8 cellular contexts compared by ENCODE assay signal in genomic region chr19:12965017-12965811, GRCh38. TPM values are rescaled to one million over a fixed set of nuclear protein-coding genes. Genes with fewer than 3 reads are reported as not detected.
DNase-seq lines count a peak whose midpoint lies in the region; ATAC-seq and TF ChIP-seq lines count a peak whose summit lies in the region.

No MANE protein-coding gene starts in this region.

- H3K9me3 Mint-ChIP-seq in activated T-helper 17 cell treated with anti-CD3 and anti-CD28 coated beads, Interleukin-2, amount 50 U/mL, for 72 hours: no peaks in the 10 kb centered on the region
- peaks cover 13% of the 10 kb centered on the region for H3K9me3 Mint-ChIP-seq in nephron progenitor cell

- peak overlapping the region; percentile 63 for H3K4me3 ChIP-seq in AG04449 (ENCODE audit: low read depth, low read length)
- peak overlapping the region; percentile 63 for H3K4me3 ChIP-seq in fibroblast of pulmonary artery (replicated peaks; ENCODE audit: low read depth, low read length)

- no peak for DNase-seq in AG04449 (ENCODE audit: low read depth, low spot score)
- peak; percentile 90 for DNase-seq in KBM-7
- peak; percentile 65 for DNase-seq in RPMI7951 (ENCODE audit: low read depth)
- DNase-seq in fibroblast of pulmonary artery (ENCODE audit: low read depth): peak; percentile 75
- peak; percentile 92 for DNase-seq in nephron progenitor cell
- DNase-seq in stimulated activated naive CD8-positive, alpha-beta T cell treated with anti-CD3 and anti-CD28 coated beads, Interleukin-15, Interleukin-2, amounts not matched to agents 100 U/mL and 50 U/mL, for 24 hours: peak; percentile 91

- in situ Hi-C loops in KBM-7 (cut with MboI; ENCODE audit: low pct_unique_long_range_greater_than_20kb, low sequenced_read_pairs): no loop called here

- peak overlapping the region; percentile 99 for H3K4me3 Mint-ChIP-seq in activated T-helper 17 cell treated with anti-CD3 and anti-CD28 coated beads, Interleukin-2, amount 50 U/mL, for 72 hours
- peak overlapping the region; percentile 80 for H3K4me3 Mint-ChIP-seq in nephron progenitor cell

- CTCF ChIA-PET in AG04449 (lab: Yijun Ruan, JAX): interaction anchor here (0.6 to 9.9 kb wide), 105 partner anchors 10 to 896 kb away, joined by 3 to 153 read pairs (median 5); partner anchors contain the start of genes CALR, DNASE2, FARSA and GADD45GIP1

- POLR2A ChIA-PET in AG04449 (lab: Yijun Ruan, JAX): interaction anchor here (0.6 to 1.4 kb wide), 6 partner anchors 12 to 191 kb away, joined by 3 to 6 read pairs (median 3); partner anchors contain the start of genes JUNB and RAD23A

- peak; percentile 100 for TF ChIP-seq CTCF in AG04449 (IDR thresholded peaks at IDR 0.05; ENCODE audit: insufficient read depth, low read length, missing control alignments)
- TF ChIP-seq CTCF in fibroblast of pulmonary artery (IDR thresholded peaks at IDR 0.05; ENCODE audit: low read length, missing control alignments): peak; percentile 77
- TF ChIP-seq CTCF in nephron progenitor cell (IDR thresholded peaks at IDR 0.05): peak; percentile 84

- H3K36me3 Mint-ChIP-seq in activated T-helper 17 cell treated with anti-CD3 and anti-CD28 coated beads, Interleukin-2, amount 50 U/mL, for 72 hours (ENCODE audit: low read depth): no peaks in the 10 kb centered on the region
- H3K36me3 Mint-ChIP-seq in nephron progenitor cell (ENCODE audit: low read depth): no peaks in the 10 kb centered on the region

- ATAC-seq in GM18868 (IDR thresholded peaks at IDR 0.05; ENCODE audit: unreplicated experiment): peak; percentile 64
- peak; percentile 96 for ATAC-seq in activated T-helper 17 cell treated with anti-CD3 and anti-CD28 coated beads, Interleukin-2, amount 50 U/mL, for 72 hours (replicated peaks)
- ATAC-seq in stimulated activated naive CD8-positive, alpha-beta T cell treated with anti-CD3 and anti-CD28 coated beads, Interleukin-15, Interleukin-2, amounts not matched to agents 100 U/mL and 50 U/mL, for 24 hours: peak; percentile 97

- H3K27ac Mint-ChIP-seq in activated T-helper 17 cell treated with anti-CD3 and anti-CD28 coated beads, Interleukin-2, amount 50 U/mL, for 72 hours: peak overlapping the region; percentile 91
- no peak overlapping the region for H3K27ac Mint-ChIP-seq in nephron progenitor cell

- H3K4me1 Mint-ChIP-seq in activated T-helper 17 cell treated with anti-CD3 and anti-CD28 coated beads, Interleukin-2, amount 50 U/mL, for 72 hours: peaks cover 5% of the 10 kb centered on the region
- H3K4me1 Mint-ChIP-seq in nephron progenitor cell: peaks cover 10% of the 10 kb centered on the region

- H3K27me3 Mint-ChIP-seq in activated T-helper 17 cell treated with anti-CD3 and anti-CD28 coated beads, Interleukin-2, amount 50 U/mL, for 72 hours: no peaks in the 10 kb centered on the region
- H3K27me3 Mint-ChIP-seq in nephron progenitor cell (ENCODE audit: low read depth, poor library complexity): peaks cover 23% of the 10 kb centered on the region

RNA-seq across cellular contexts. Expression of gene DAND5, which starts 4.2 kb away (rescaled TPM):
- not detected in 2 replicates for total RNA-seq in RPMI7951 (2014; rRNA removed; shearing (Covaris generic))
- under 1 TPM; 0.30 to 0.40 TPM for total RNA-seq in activated T-helper 17 cell treated with anti-CD3 and anti-CD28 coated beads, Interleukin-2, amount 50 U/mL, for 72 hours

RNA-seq across cellular contexts. Expression of gene GADD45GIP1, which starts 8.2 kb away (rescaled TPM):
- total RNA-seq in RPMI7951 (2014; rRNA removed; shearing (Covaris generic)): 41.2 and 65.1 TPM in 2 replicates
- total RNA-seq in activated T-helper 17 cell treated with anti-CD3 and anti-CD28 coated beads, Interleukin-2, amount 50 U/mL, for 72 hours: 10 to 100 TPM; 17.0 to 27.9 TPM

RNA-seq across cellular contexts. Expression of gene RAD23A, which starts 19.6 kb away (rescaled TPM):
- total RNA-seq in RPMI7951 (2014; rRNA removed; shearing (Covaris generic)): 104 and 123 TPM in 2 replicates
- total RNA-seq in activated T-helper 17 cell treated with anti-CD3 and anti-CD28 coated beads, Interleukin-2, amount 50 U/mL, for 72 hours: 100 to 1,000 TPM; 129 to 156 TPM

RNA-seq across cellular contexts. Expression of gene CALR, which starts 26.8 kb away (rescaled TPM):
- total RNA-seq in RPMI7951 (2014; rRNA removed; shearing (Covaris generic)): 1,708 and 2,160 TPM in 2 replicates
- total RNA-seq in activated T-helper 17 cell treated with anti-CD3 and anti-CD28 coated beads, Interleukin-2, amount 50 U/mL, for 72 hours: 100 to 1,000 TPM; 502 to 770 TPM

RNA-seq across cellular contexts. Expression of gene NFIX, which starts 30.1 kb away (rescaled TPM):
- total RNA-seq in RPMI7951 (2014; rRNA removed; shearing (Covaris generic)): 19.6 and 22.5 TPM in 2 replicates
- 1 to 10 TPM in 1 of 2 donors, under 1 TPM in 1; 0.43 to 1.1 TPM for total RNA-seq in activated T-helper 17 cell treated with anti-CD3 and anti-CD28 coated beads, Interleukin-2, amount 50 U/mL, for 72 hours
